ENCODE assay signal across 13 cellular contexts in genomic region chr19:50908311-50908710, GRCh38. TPM values are rescaled to one million over a fixed set of nuclear protein-coding genes. Genes with fewer than 3 reads are reported as not detected.
DNase-seq lines count a peak whose midpoint lies in the region; ATAC-seq and TF ChIP-seq lines count a peak whose summit lies in the region.
"Had no signal": no experiment of that assay in that cellular context is flagged by ENCODE, and none has a peak within 500 bp of the region (broad histone marks: within the 10 kb centered on the region; RNA-seq: fewer than 3 reads in every experiment).

No MANE protein-coding gene starts in this region.

- H3K4me3 ChIP-seq in H7 (ENCODE audit: insufficient read depth, low read depth, low read length) = no peak overlapping the region
- peak overlapping the region; percentile 63 for H3K4me3 ChIP-seq in iPS-15b (ENCODE audit: low read depth, low read length)

- peaks cover 46% of the 10 kb centered on the region for H3K27me3 ChIP-seq in H7 (ENCODE audit: control insufficient read depth, insufficient read depth, low read length)
- peaks cover 50% of the 10 kb centered on the region for H3K27me3 ChIP-seq in iPS-15b (ENCODE audit: control insufficient read depth, insufficient read depth, low read length)

- H3K4me3 Mint-ChIP-seq in T-helper 17 cell (peak overlapping the region; percentile 45), endothelial cell (ENCODE audit: unreplicated experiment) (no peak overlapping the region)
- H3K4me3 Mint-ChIP-seq in activated T-helper 2 cell treated with anti-CD3 and anti-CD28 coated beads, Interferon-gamma antibody, Interleukin-2, Interleukin-4, amounts not matched to agents 10 μg/mL and 5 μg/mL and 100 μg/mL, durations not matched to agents 14 hours and 24 hours and 36 hours (ENCODE audit: low read depth) = no peak overlapping the region

- H3K9me3 ChIP-seq in T-helper 17 cell (ENCODE audit: control insufficient read depth, low read length, poor library complexity, severe bottlenecking) (no peaks in the 10 kb centered on the region), iPS-15b (ENCODE audit: control insufficient read depth, insufficient read depth, low read length) (no peaks in the 10 kb centered on the region)
- H3K9me3 ChIP-seq: BLaER1, HAP-1 had no signal

- intact Hi-C loops in activated T-helper 2 cell treated with anti-CD3 and anti-CD28 coated beads, Interferon-gamma antibody, Interleukin-2, Interleukin-4, amounts not matched to agents 10 μg/mL and 5 μg/mL and 100 μg/mL, durations not matched to agents 14 hours and 24 hours and 36 hours (cut with micrococcal nuclease) = no loop called here

- no peaks in the 10 kb centered on the region for H3K4me1 ChIP-seq in iPS-15b (ENCODE audit: control insufficient read depth, insufficient read depth, low read length)
- H3K4me1 ChIP-seq: HAP-1 had no signal

- no peak for TF ChIP-seq CTCF in endothelial cell (IDR thresholded peaks at IDR 0.05; ENCODE audit: unreplicated experiment)

- peak; percentile 28 for DNase-seq in H7
- DNase-seq in T-helper 17 cell = no peak
- no peak for DNase-seq in NK-92 treated with Interleukin-12 subunit alpha and Interleukin-12 subunit beta, amount 100 ng/mL, for 24 hours (lab: John Stamatoyannopoulos, UW)
- no peak for DNase-seq in endothelial cell (ENCODE audit: low spot score)
- DNase-seq in activated T-helper 2 cell treated with anti-CD3 and anti-CD28 coated beads, Interferon-gamma antibody, Interleukin-2, Interleukin-4, amounts not matched to agents 10 μg/mL and 5 μg/mL and 100 μg/mL, durations not matched to agents 14 hours and 24 hours and 36 hours (ENCODE audit: low spot score) = no peak
- DNase-seq: CD4-positive, CD25-positive, alpha-beta regulatory T cell; DMS53; GF-D8 had no signal

- H3K36me3 ChIP-seq in H7 (replicated peaks; ENCODE audit: control insufficient read depth, insufficient read depth, low read length) = no peaks in the 10 kb centered on the region
- H3K36me3 ChIP-seq in iPS-15b (ENCODE audit: control insufficient read depth, insufficient read depth, low read length) = no peaks in the 10 kb centered on the region
- H3K36me3 ChIP-seq: BLaER1, HAP-1 had no signal

- ATAC-seq in T-helper 17 cell (no peak), HG02623 (IDR thresholded peaks at IDR 0.05; ENCODE audit: unreplicated experiment) (no peak)

- H3K27me3 Mint-ChIP-seq in T-helper 17 cell (peaks cover 21% of the 10 kb centered on the region), endothelial cell (ENCODE audit: unreplicated experiment) (peaks cover 12% of the 10 kb centered on the region)
- peaks cover 36% of the 10 kb centered on the region for H3K27me3 Mint-ChIP-seq in activated T-helper 2 cell treated with anti-CD3 and anti-CD28 coated beads, Interferon-gamma antibody, Interleukin-2, Interleukin-4, amounts not matched to agents 10 μg/mL and 5 μg/mL and 100 μg/mL, durations not matched to agents 14 hours and 24 hours and 36 hours (ENCODE audit: low read depth)

- no peak overlapping the region for H3K9ac ChIP-seq in iPS-15b (ENCODE audit: low read depth, low read length)
- H3K9ac ChIP-seq: BLaER1 had no signal

- H3K36me3 Mint-ChIP-seq in T-helper 17 cell (ENCODE audit: low read depth) = peaks cover 10% of the 10 kb centered on the region
- H3K36me3 Mint-ChIP-seq in endothelial cell (ENCODE audit: low read depth, unreplicated experiment) = no peaks in the 10 kb centered on the region
- no peaks in the 10 kb centered on the region for H3K36me3 Mint-ChIP-seq in activated T-helper 2 cell treated with anti-CD3 and anti-CD28 coated beads, Interferon-gamma antibody, Interleukin-2, Interleukin-4, amounts not matched to agents 10 μg/mL and 5 μg/mL and 100 μg/mL, durations not matched to agents 14 hours and 24 hours and 36 hours (ENCODE audit: low read depth)
- H3K36me3 Mint-ChIP-seq: CD4-positive, CD25-positive, alpha-beta regulatory T cell had no signal

- H3K9me3 Mint-ChIP-seq in endothelial cell (ENCODE audit: unreplicated experiment) = no peaks in the 10 kb centered on the region
- H3K9me3 Mint-ChIP-seq in activated T-helper 2 cell treated with anti-CD3 and anti-CD28 coated beads, Interferon-gamma antibody, Interleukin-2, Interleukin-4, amounts not matched to agents 10 μg/mL and 5 μg/mL and 100 μg/mL, durations not matched to agents 14 hours and 24 hours and 36 hours = no peaks in the 10 kb centered on the region

- H3K4me1 Mint-ChIP-seq in T-helper 17 cell (peaks cover 13% of the 10 kb centered on the region), endothelial cell (ENCODE audit: unreplicated experiment) (peaks cover 4% of the 10 kb centered on the region)
- H3K4me1 Mint-ChIP-seq in activated T-helper 2 cell treated with anti-CD3 and anti-CD28 coated beads, Interferon-gamma antibody, Interleukin-2, Interleukin-4, amounts not matched to agents 10 μg/mL and 5 μg/mL and 100 μg/mL, durations not matched to agents 14 hours and 24 hours and 36 hours (ENCODE audit: low read depth) = peaks cover 4% of the 10 kb centered on the region

- H3K27ac Mint-ChIP-seq in T-helper 17 cell (no peak overlapping the region), endothelial cell (ENCODE audit: unreplicated experiment) (no peak overlapping the region)
- H3K27ac Mint-ChIP-seq in activated T-helper 2 cell treated with anti-CD3 and anti-CD28 coated beads, Interferon-gamma antibody, Interleukin-2, Interleukin-4, amounts not matched to agents 10 μg/mL and 5 μg/mL and 100 μg/mL, durations not matched to agents 14 hours and 24 hours and 36 hours = no peak overlapping the region
- H3K27ac Mint-ChIP-seq: CD4-positive, CD25-positive, alpha-beta regulatory T cell had no signal

RNA-seq across cellular contexts. Expression of gene KLK4, which starts 2.9 kb away (rescaled TPM):
- total RNA-seq in H7 (2014; rRNA removed; shearing (Covaris generic)) = not detected in 2 replicates
- not detected for total RNA-seq in T-helper 17 cell
- total RNA-seq in endothelial cell (ENCODE audit: unreplicated experiment) = not detected
- not detected in 2 replicates for total RNA-seq in activated T-helper 2 cell treated with anti-CD3 and anti-CD28 coated beads, Interferon-gamma antibody, Interleukin-2, Interleukin-4, amounts not matched to agents 10 μg/mL and 5 μg/mL and 100 μg/mL, durations not matched to agents 14 hours and 24 hours and 36 hours
- total RNA-seq: A673; CD4-positive, CD25-positive, alpha-beta regulatory T cell had no signal

RNA-seq across cellular contexts. Expression of gene KLK2, which starts 35.1 kb away (rescaled TPM):
- total RNA-seq in H7 (2014; rRNA removed; shearing (Covaris generic)) = not detected in 2 replicates
- total RNA-seq in T-helper 17 cell (not detected), endothelial cell (ENCODE audit: unreplicated experiment) (not detected)
- total RNA-seq in activated T-helper 2 cell treated with anti-CD3 and anti-CD28 coated beads, Interferon-gamma antibody, Interleukin-2, Interleukin-4, amounts not matched to agents 10 μg/mL and 5 μg/mL and 100 μg/mL, durations not matched to agents 14 hours and 24 hours and 36 hours = 0.44 TPM in 1 of 2 replicates, not detected in the other
- total RNA-seq: A673; CD4-positive, CD25-positive, alpha-beta regulatory T cell had no signal

RNA-seq across cellular contexts. Expression of gene KLK5, which starts 44.5 kb away (rescaled TPM):
- total RNA-seq in H7 (2014; rRNA removed; shearing (Covaris generic)) = 1.7 TPM in 1 of 2 replicates, not detected in the other
- total RNA-seq in T-helper 17 cell (not detected), endothelial cell (ENCODE audit: unreplicated experiment) (not detected)
- not detected in 2 replicates for total RNA-seq in activated T-helper 2 cell treated with anti-CD3 and anti-CD28 coated beads, Interferon-gamma antibody, Interleukin-2, Interleukin-4, amounts not matched to agents 10 μg/mL and 5 μg/mL and 100 μg/mL, durations not matched to agents 14 hours and 24 hours and 36 hours
- total RNA-seq: A673; CD4-positive, CD25-positive, alpha-beta regulatory T cell had no signal

RNA-seq across cellular contexts. Expression of gene KLK3, which starts 53.6 kb away (rescaled TPM):
- not detected in 2 replicates for total RNA-seq in H7 (2014; rRNA removed; shearing (Covaris generic))
- total RNA-seq in T-helper 17 cell (not detected), endothelial cell (ENCODE audit: unreplicated experiment) (not detected)
- total RNA-seq in activated T-helper 2 cell treated with anti-CD3 and anti-CD28 coated beads, Interferon-gamma antibody, Interleukin-2, Interleukin-4, amounts not matched to agents 10 μg/mL and 5 μg/mL and 100 μg/mL, durations not matched to agents 14 hours and 24 hours and 36 hours = not detected in 2 replicates
- total RNA-seq: A673; CD4-positive, CD25-positive, alpha-beta regulatory T cell had no signal
